In the genomic region with DNA sequence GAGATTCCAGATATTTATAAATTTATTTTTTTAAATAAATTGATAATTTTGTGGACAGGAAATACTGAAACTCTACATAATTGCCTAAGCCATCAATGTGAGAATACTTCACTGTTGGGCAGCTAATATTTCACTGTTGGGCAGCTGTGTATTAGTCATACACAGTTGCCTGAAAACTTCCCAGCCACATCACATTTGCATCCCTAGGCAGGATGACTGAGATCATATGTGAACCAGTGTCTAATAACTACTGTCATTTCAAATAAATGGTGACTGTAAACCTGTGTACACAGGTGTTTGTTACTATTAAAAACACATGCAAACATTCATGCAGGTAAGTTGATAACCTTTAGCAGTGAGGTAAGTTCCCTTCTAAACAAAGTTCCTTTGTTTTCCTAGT, we compare ENCODE assay signal across 1 cellular context.
TF ChIP-seq lines count a peak whose summit lies in the region.

No MANE protein-coding gene starts in this region.

TF ChIP-seq in HCT116, 20 proteins besides CTCF, POLR2A, EP300 and RAD21 (continued from another document):
- TF ChIP-seq TCF7L2 (IDR thresholded peaks at IDR 0.05; ENCODE audit: borderline replicate concordance, extremely low read depth, insufficient read depth, insufficient read length) (no peak), EZH2 (IDR thresholded peaks at IDR 0.05) (no peak), SIN3A (IDR thresholded peaks at IDR 0.05; ENCODE audit: low read depth) (no peak), EZH2phosphoT487 (IDR thresholded peaks at IDR 0.05; ENCODE audit: borderline replicate concordance) (no peak), SRF (IDR thresholded peaks at IDR 0.05; ENCODE audit: low read depth) (no peak), ZFX (IDR thresholded peaks at IDR 0.05) (no peak), POLR2AphosphoS5 (IDR thresholded peaks at IDR 0.05; ENCODE audit: low read depth, low read length) (no peak), CBX3 (IDR thresholded peaks at IDR 0.05; ENCODE audit: low read depth) (no peak), ZBTB33 (IDR thresholded peaks at IDR 0.05; ENCODE audit: extremely low read depth, insufficient replicate concordance, low read length) (no peak), JUND (IDR thresholded peaks at IDR 0.05) (no peak), EGR1 (IDR thresholded peaks at IDR 0.05; ENCODE audit: low read depth) (no peak)
